ENCODE assay signal across 9 cellular contexts in genomic region chr5:139795074-139796001, GRCh38. TPM values are rescaled to one million over a fixed set of nuclear protein-coding genes. Genes with fewer than 3 reads are reported as not detected.
DNase-seq lines count a peak whose midpoint lies in the region; ATAC-seq, FAIRE-seq and TF ChIP-seq lines count a peak whose summit lies in the region.
"Had no signal": no experiment of that assay in that cellular context is flagged by ENCODE, and none has a peak within 500 bp of the region (broad histone marks: within the 10 kb centered on the region; RNA-seq: fewer than 3 reads in every experiment).

Gene PSD2, plus strand, starts transcription at chr5:139795808. Its CDS starts 13,633 bp downstream, at chr5:139809441.

- BruUV-seq in Caco-2 (replicated peaks; lab: Mats Ljungman, UMichigan) (no TSS peak), K562 (replicated peaks; lab: Mats Ljungman, UMichigan) (no TSS peak)

- under 1% methylated on average over 25 of the region's 83 CpGs for WGBS in K562 (ENCODE audit: insufficient coverage, low coverage, missing lambda C conversion rate)
- WGBS in right lobe of liver (ENCODE audit: insufficient coverage, low coverage, low lambda C conversion rate, missing lambda C conversion rate) = 7% methylated on average over 33 of the region's 83 CpGs

- H3K27ac ChIP-seq in MM.1S (ENCODE audit: low read length) (no peak within 1 kb of the TSS), K562 (ENCODE audit: extremely low read depth, low read depth, low read length) (no peak within 1 kb of the TSS), right lobe of liver (no peak within 1 kb of the TSS)
- H3K27ac ChIP-seq: HL-60 had no signal

- TF ChIP-seq POLR2A in K562 (conservative IDR thresholded peaks at IDR 0.05) = no peak
- no peak for TF ChIP-seq POLR2A in right lobe of liver (IDR thresholded peaks at IDR 0.05)

- no peak within 1 kb of the TSS for H3K4me3 Mint-ChIP-seq in Caco-2 (ENCODE audit: unreplicated experiment)
- peak within 1 kb of the TSS; percentile 66 for H3K4me3 Mint-ChIP-seq in type B pancreatic cell

- H3F3A ChIP-seq in MM.1S (ENCODE audit: insufficient read depth, low read length) = no peaks in the 10 kb centered on the region

- H3K27me3 Mint-ChIP-seq in Caco-2 (ENCODE audit: insufficient read depth, unreplicated experiment) (peaks cover 33% of the 10 kb centered on the region), type B pancreatic cell (peaks cover 81% of the 10 kb centered on the region)

- H3K36me3 ChIP-seq in Caco-2 (ENCODE audit: control insufficient read depth, insufficient read depth, low read length) (no peaks in the 10 kb centered on the region), MM.1S (replicated peaks; ENCODE audit: insufficient read depth, low read length) (no peaks in the 10 kb centered on the region), K562 (ENCODE audit: control insufficient read depth, insufficient read depth, low read length) (no peaks in the 10 kb centered on the region), right lobe of liver (no peaks in the 10 kb centered on the region)

- no peaks in the 10 kb centered on the region for H3K9me1 ChIP-seq in K562 (ENCODE audit: control insufficient read depth, insufficient read depth, low read length)

- DNase-seq in Caco-2 (peak in 1 of 2 experiments; percentile 42), MM.1S (peak; percentile 34), K562 (ENCODE audit: extremely low read depth in 1 of 4, low spot score in 3 of 4) (peak; percentile 32 to 81 (median 62)), right lobe of liver (no peak), type B pancreatic cell (ENCODE audit: extremely low spot score, unreplicated experiment) (no peak), NCI-H446 (lab: John Stamatoyannopoulos, UW) (no peak), DMS153 treated with DMSO at 0.1 percent for 48 hours (lab: John Stamatoyannopoulos, UW; ENCODE audit: unreplicated experiment) (no peak)

- in situ Hi-C loops in K562 (cut with MboI) = no loop called here

- H3K36me3 Mint-ChIP-seq in Caco-2 (ENCODE audit: insufficient read depth, unreplicated experiment) = no peaks in the 10 kb centered on the region
- no peaks in the 10 kb centered on the region for H3K36me3 Mint-ChIP-seq in type B pancreatic cell

- no peaks in the 10 kb centered on the region for H4K20me1 ChIP-seq in MM.1S (ENCODE audit: insufficient read depth, low read length)
- peaks cover 11% of the 10 kb centered on the region; the same call in 1 of the 2 replicates for H4K20me1 ChIP-seq in K562 (replicated peaks; ENCODE audit: control insufficient read depth, insufficient read depth, low read length)

- H3K27me3 ChIP-seq in Caco-2 (replicated peaks; ENCODE audit: control insufficient read depth, insufficient read depth, low read length) (peaks cover 10% of the 10 kb centered on the region), MM.1S (replicated peaks; ENCODE audit: insufficient read depth, low read length) (peaks cover 68% of the 10 kb centered on the region), K562 (ENCODE audit: control insufficient read depth in 2 of 2, insufficient read depth in 2 of 2, low read length in 2 of 2) (peaks cover 26 to 62% of the 10 kb centered on the region in 2 experiments; a peak in 4 of 5 replicates), right lobe of liver (peaks cover 0 to 11% of the 10 kb centered on the region in 2 donors)

- no peaks in the 10 kb centered on the region for H3K79me2 ChIP-seq in MM.1S (ENCODE audit: low read length)
- H3K79me2 ChIP-seq in K562 (ENCODE audit: control insufficient read depth, insufficient read depth, low read length) = no peaks in the 10 kb centered on the region

- CTCF ChIA-PET in Caco-2 (lab: Charles Lee) = interaction anchor here (1.0 to 1.3 kb wide), 2 partner anchors 8 to 173 kb away, joined by 3 to 5 read pairs; no protein-coding TSS in a partner anchor
- CTCF ChIA-PET in K562 (lab: Yijun Ruan, JAX; ENCODE audit: low intra/inter-chr PET ratio) = interaction anchor here (0.6 to 0.7 kb wide), 2 partner anchors 8 to 50 kb away, joined by 3 to 4 read pairs; no protein-coding TSS in a partner anchor

- H3K9ac ChIP-seq in MM.1S (ENCODE audit: low read length) = no peak within 1 kb of the TSS
- peak within 1 kb of the TSS in 1 of 2 experiments; percentile 22; a peak in 1 of 4 replicates for H3K9ac ChIP-seq in K562 (ENCODE audit: insufficient read depth in 1 of 2, low read depth in 2 of 2, low read length in 2 of 2)

- H3K4me2 ChIP-seq in MM.1S (ENCODE audit: low read depth, low read length) (peak within 1 kb of the TSS; percentile 77), K562 (ENCODE audit: insufficient read depth, low read length) (no peak within 1 kb of the TSS)

- no peak for TF ChIP-seq EP300 in K562 (IDR thresholded peaks at IDR 0.05; ENCODE audit: low read length)

- POLR2A ChIA-PET in Caco-2 (lab: Charles Lee) (no interaction called here), K562 (lab: Yijun Ruan, JAX) (interaction anchor here (0.8 to 1.2 kb wide), 2 partner anchors 12 to 31 kb away, joined by 4 read pairs; no protein-coding TSS in a partner anchor)

- intact Hi-C loops in Caco-2 (cut with micrococcal nuclease; ENCODE audit: unreplicated experiment) = no loop called here
- intact Hi-C loops in K562 (cut with micrococcal nuclease) = no loop called here
- intact Hi-C loops in right lobe of liver (cut with DNase I) = no loop called here

- no peak for FAIRE-seq in K562 (lab: Jason Lieb, UNC)

- H3K9me2 ChIP-seq in MM.1S (replicated peaks; ENCODE audit: insufficient read depth, low read length) = no peaks in the 10 kb centered on the region

- peak within 1 kb of the TSS; percentile 38; the same call in 1 of the 2 replicates for H2AFZ ChIP-seq in MM.1S (ENCODE audit: low read length)
- no peak within 1 kb of the TSS for H2AFZ ChIP-seq in K562 (ENCODE audit: low read depth, low read length)

- H3K27ac Mint-ChIP-seq in Caco-2 (ENCODE audit: unreplicated experiment) (no peak within 1 kb of the TSS), type B pancreatic cell (no peak within 1 kb of the TSS)

- TF ChIP-seq CTCF in Caco-2 (IDR thresholded peaks at IDR 0.05; ENCODE audit: insufficient read depth in 1 of 2, low read depth in 1 of 2, low read length in 1 of 2, severe bottlenecking in 1 of 2, unreplicated experiment in 1 of 2) (no peak), MM.1S (IDR thresholded peaks at IDR 0.05; ENCODE audit: low read length) (no peak), K562 (IDR thresholded peaks at IDR 0.05 in 2 of 3, conservative IDR thresholded peaks at IDR 0.05 in 1 of 3; ENCODE audit: insufficient read depth in 2 of 3, low read depth in 1 of 3, low read length in 3 of 3) (no peak), right lobe of liver (IDR thresholded peaks at IDR 0.05) (no peak), type B pancreatic cell (conservative IDR thresholded peaks at IDR 0.05) (no peak)

- peak; percentile 46 for ATAC-seq in K562
- ATAC-seq in right lobe of liver = peak in 1 of 4 donors; percentile 16
- no peak for ATAC-seq in HG03520 (IDR thresholded peaks at IDR 0.05; ENCODE audit: unreplicated experiment)

- H3K4me1 ChIP-seq in Caco-2 (no peaks in the 10 kb centered on the region), MM.1S (ENCODE audit: low read length) (no peaks in the 10 kb centered on the region), K562 (replicated peaks in 1 of 2; ENCODE audit: control insufficient read depth in 2 of 2, insufficient read depth in 2 of 2, low read length in 2 of 2) (peaks cover 0 to 16% of the 10 kb centered on the region in 2 experiments; a peak in 2 of 5 replicates), right lobe of liver (no peaks in the 10 kb centered on the region)

- H3K9me3 Mint-ChIP-seq in Caco-2 (ENCODE audit: unreplicated experiment) (no peaks in the 10 kb centered on the region), type B pancreatic cell (no peaks in the 10 kb centered on the region)

- H3K4me3 ChIP-seq in Caco-2 (ENCODE audit: low read depth, low read length) (peak within 1 kb of the TSS; percentile 23), MM.1S (ENCODE audit: low read length) (peak within 1 kb of the TSS; percentile 41; the same call in 1 of the 2 replicates), K562 (no peak within 1 kb of the TSS), right lobe of liver (peak within 1 kb of the TSS; percentile 9 to 24 (median 11))

- no peaks in the 10 kb centered on the region for H3K9me3 ChIP-seq in Caco-2
- H3K9me3 ChIP-seq in MM.1S (replicated peaks; ENCODE audit: insufficient read depth, low read length) = no peaks in the 10 kb centered on the region
- no peaks in the 10 kb centered on the region for H3K9me3 ChIP-seq in K562 (replicated peaks; ENCODE audit: control insufficient read depth, insufficient read depth, low read depth, low read length)
- no peaks in the 10 kb centered on the region for H3K9me3 ChIP-seq in right lobe of liver

- no peak for TF ChIP-seq RAD21 in K562 (CRISPR knock-in tag; conservative IDR thresholded peaks at IDR 0.05 in 1 of 2, IDR thresholded peaks at IDR 0.05 in 1 of 2)

- no peaks in the 10 kb centered on the region for H3K4me1 Mint-ChIP-seq in Caco-2 (ENCODE audit: low read depth, unreplicated experiment)
- no peaks in the 10 kb centered on the region for H3K4me1 Mint-ChIP-seq in type B pancreatic cell (ENCODE audit: unreplicated experiment)

TF ChIP-seq in K562, 482 proteins besides CTCF, POLR2A, EP300 and RAD21 (continues in another document):
- TF ChIP-seq POLR2H (tag; IDR thresholded peaks at IDR 0.05; ENCODE audit: low read depth) = no peak

RNA-seq across cellular contexts. Expression of gene PSD2, which starts in this region (rescaled TPM):
- 0.09 and 0.12 TPM in 2 replicates for total RNA-seq in Caco-2 (2022)
- 0.09 TPM in 2 replicates for total RNA-seq in K562 (2011; cell fraction: chromatin; rRNA removed; ENCODE audit: low replicate concordance)
- under 0.01 TPM in 1 of 2 replicates, not detected in the other for total RNA-seq in K562 (2011; cell fraction: nucleolus; rRNA removed)
- not detected in 2 replicates for total RNA-seq in K562 (2011; cell fraction: nucleoplasm; rRNA removed)
- total RNA-seq in K562 (2014; rRNA removed) = 0.09 TPM in 1 of 2 replicates, not detected in the other
- not detected in 2 replicates for total RNA-seq in K562 (2014; rRNA removed; fragmentation: Illumina TruSeq; extraction: Trizol)
- not detected in 2 replicates for total RNA-seq in K562 (2015; rRNA removed; fragmentation: Illumina TruSeq; extraction: Trizol)
- total RNA-seq in K562 (2021) = 0.04 and 0.07 TPM in 2 replicates
- polyA plus RNA-seq in K562 (2011; rRNA removed) = 0.04 and 0.11 TPM in 2 replicates
- 0.09 TPM in 1 of 2 replicates, not detected in the other for polyA plus RNA-seq in K562 (2011; cell fraction: cytosol; rRNA removed)
- 0.18 and 0.29 TPM in 2 replicates for polyA plus RNA-seq in K562 (2011; cell fraction: nucleus; rRNA removed)
- 0.01 and 0.06 TPM in 2 replicates for polyA plus RNA-seq in K562 (2012)
- polyA plus RNA-seq in K562 (2014; fragmentation: Illumina TruSeq; extraction: Trizol) = 0.01 TPM in 1 of 2 replicates, not detected in the other
- polyA plus RNA-seq in K562 (2014; fragmentation: Nextera tagmentation; extraction: Ambion mirVana) = not detected
- polyA plus RNA-seq in K562 (2014; rRNA removed) = 0.01 TPM in 1 of 2 replicates, not detected in the other
- 0.03 TPM in 1 of 2 replicates, not detected in the other for polyA minus RNA-seq in K562 (2011; rRNA and poly(A)+ RNA removed)
- polyA minus RNA-seq in K562 (2011; cell fraction: cytosol; rRNA and poly(A)+ RNA removed) = not detected in 2 replicates
- 0.11 TPM in 1 of 2 replicates, not detected in the other for polyA minus RNA-seq in K562 (2011; cell fraction: nucleus; rRNA and poly(A)+ RNA removed)
- under 1 TPM in 3 of 6 experiments, not detected in 3; 0.04 to 0.07 (median 0.07) TPM for total RNA-seq in right lobe of liver
- total RNA-seq in type B pancreatic cell (ENCODE audit: low replicate concordance) = 0.19 and 0.27 TPM in 2 replicates

Comparison
In these comparisons a context has a peak if more than half of its experiments do, and no peak if none do; other contexts are left out.
1. Peak in DNase-seq and ATAC-seq in K562; RNA of the gene not detected or under 1 TPM.